In the genomic region with DNA sequence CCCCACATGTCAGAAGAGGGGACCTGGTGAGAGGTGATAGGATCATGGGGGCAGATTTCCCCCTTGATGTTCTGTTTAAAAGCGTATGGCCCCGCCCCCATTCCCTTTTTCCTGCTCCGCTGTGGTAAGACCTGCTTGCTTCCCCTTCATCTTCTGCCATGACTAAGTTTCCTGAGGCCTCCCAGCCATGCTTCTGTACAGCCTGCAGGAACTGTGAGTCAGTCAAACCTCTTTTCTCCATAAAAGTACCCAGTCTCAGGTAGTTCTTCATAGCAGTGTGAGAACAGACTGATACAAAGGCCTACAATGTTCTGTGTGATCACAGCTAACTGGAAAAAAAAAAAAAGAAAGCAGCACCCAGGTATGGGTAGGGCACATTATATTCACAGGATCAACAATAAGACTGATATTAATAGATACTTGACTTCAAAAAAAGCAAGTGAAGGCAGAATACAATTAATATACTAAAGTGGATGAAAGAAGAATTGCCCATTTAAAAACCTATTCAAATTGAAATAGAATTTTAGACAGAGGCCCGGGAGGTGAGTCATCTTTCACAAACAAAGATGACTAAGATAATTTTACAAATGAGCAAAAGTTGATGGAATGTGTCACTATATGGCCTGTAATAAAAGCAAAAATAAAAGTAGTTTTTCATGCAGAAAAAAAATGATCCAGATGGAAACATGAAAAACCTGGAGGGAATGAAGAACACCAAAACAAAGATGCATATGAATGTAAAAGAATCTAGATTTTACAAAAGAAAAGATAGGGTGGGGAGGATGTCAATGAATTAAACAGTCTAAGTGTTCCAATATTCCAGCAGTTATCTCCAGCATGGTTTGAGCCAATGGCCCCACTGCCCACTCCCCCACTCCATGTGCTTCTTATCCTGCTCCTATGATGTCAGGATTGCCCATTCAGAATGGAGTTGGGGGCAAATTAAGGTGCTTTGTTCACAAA, we compare ENCODE assay signal across 16 cellular contexts. TPM values are rescaled to one million over a fixed set of nuclear protein-coding genes. Genes with fewer than 3 reads are reported as not detected.
DNase-seq lines count a peak whose midpoint lies in the region; ATAC-seq, FAIRE-seq and TF ChIP-seq lines count a peak whose summit lies in the region.
"Had no signal": no experiment of that assay in that cellular context is flagged by ENCODE, and none has a peak within 500 bp of the region (broad histone marks: within the 10 kb centered on the region; RNA-seq: fewer than 3 reads in every experiment).

No MANE protein-coding gene starts in this region.

- ATAC-seq in GM23338 (no peak), GM18873 (IDR thresholded peaks at IDR 0.05; ENCODE audit: low FRiP score, unreplicated experiment) (no peak), left ventricle myocardium superior (no peak)

- H3K27me3 ChIP-seq in GM23338 (ENCODE audit: insufficient read depth) (no peaks in the 10 kb centered on the region), adipocyte (replicated peaks; ENCODE audit: control insufficient read depth, insufficient read depth, low read length) (no peaks in the 10 kb centered on the region)

- no peaks in the 10 kb centered on the region for H3K9me3 Mint-ChIP-seq in GM23338
- H3K9me3 Mint-ChIP-seq: activated CD4-positive, alpha-beta T cell treated with anti-CD3 and anti-CD28 coated beads, Interleukin-2, amount 10 ng/mL, durations not matched to agents 7 days and 5 days; mesothelial cell of epicardium had no signal

- H3K36me3 ChIP-seq in GM23338 (ENCODE audit: insufficient read depth) (no peaks in the 10 kb centered on the region), adipocyte (ENCODE audit: control insufficient read depth, insufficient read depth, low read length, severe bottlenecking) (no peaks in the 10 kb centered on the region), kidney (ENCODE audit: control insufficient read depth in 1 of 2, insufficient read depth in 2 of 2, low read length in 2 of 2) (no peaks in the 10 kb centered on the region)

- H3K4me1 ChIP-seq in GM23338 (ENCODE audit: insufficient read depth) (peaks cover 14% of the 10 kb centered on the region), adipocyte (ENCODE audit: control insufficient read depth, insufficient read depth, low read length) (peaks cover 5% of the 10 kb centered on the region), kidney (ENCODE audit: control insufficient read depth in 1 of 2, insufficient read depth in 1 of 2, low read depth in 1 of 2, low read length in 2 of 2) (no peaks in the 10 kb centered on the region)

- H3K9me2 ChIP-seq in GM23338 (ENCODE audit: insufficient read depth) = peaks cover 12% of the 10 kb centered on the region

- H3K27me3 Mint-ChIP-seq in GM23338 (ENCODE audit: insufficient read depth, low read depth, poor library complexity) = no peaks in the 10 kb centered on the region
- H3K27me3 Mint-ChIP-seq: activated CD4-positive, alpha-beta T cell treated with anti-CD3 and anti-CD28 coated beads, Interleukin-2, amount 10 ng/mL, durations not matched to agents 7 days and 5 days had no signal

- H3K9me3 ChIP-seq in adipocyte (ENCODE audit: control insufficient read depth, low read length) = no peaks in the 10 kb centered on the region
- H3K9me3 ChIP-seq in kidney (ENCODE audit: control insufficient read depth in 1 of 2, low read length in 2 of 2) = no peaks in the 10 kb centered on the region

- DNase-seq in AG20443 (ENCODE audit: low spot score) (peak; percentile 30), GM23338 (ENCODE audit: low spot score) (no peak), adipocyte (ENCODE audit: low read depth) (peak; percentile 22), iris pigment epithelial cell (ENCODE audit: low read depth) (peak; percentile 40), kidney (no peak), left ventricle myocardium superior (no peak)
- DNase-seq: activated CD4-positive, alpha-beta T cell treated with anti-CD3 and anti-CD28 coated beads, Interleukin-2, amount 10 ng/mL, durations not matched to agents 7 days and 5 days; COR-L47; NCI-H1417; NCI-H774; stimulated activated CD4-positive, alpha-beta T cell treated with anti-CD3 and anti-CD28 coated beads, Interleukin-4, amount 100 ng/mL, for 4 hours had no signal

- H3K4me1 Mint-ChIP-seq in GM23338 = peaks cover 11% of the 10 kb centered on the region; the same call in 2 of the 3 replicates

- H3K27ac ChIP-seq in GM23338 (ENCODE audit: low read depth) (no peak overlapping the region), kidney (ENCODE audit: low read depth in 2 of 2, low read length in 2 of 2) (no peak overlapping the region)
- H3K27ac ChIP-seq: SK-N-MC had no signal

- no peaks in the 10 kb centered on the region for H3K36me3 Mint-ChIP-seq in GM23338 (ENCODE audit: low read depth)
- H3K36me3 Mint-ChIP-seq: mesothelial cell of epicardium had no signal

- H3K79me2 ChIP-seq in GM23338 (replicated peaks; ENCODE audit: insufficient read depth) = no peaks in the 10 kb centered on the region

- peak overlapping the region; percentile 57; the same call in 1 of the 2 replicates for H3K27ac Mint-ChIP-seq in GM23338
- H3K27ac Mint-ChIP-seq: activated CD4-positive, alpha-beta T cell treated with anti-CD3 and anti-CD28 coated beads, Interleukin-2, amount 10 ng/mL, durations not matched to agents 7 days and 5 days; mesothelial cell of epicardium; progenitor cell of endocrine pancreas had no signal

- TF ChIP-seq CTCF in GM23338 (conservative IDR thresholded peaks at IDR 0.05; ENCODE audit: low read depth in 2 of 2) (no peak), kidney (IDR thresholded peaks at IDR 0.05; ENCODE audit: borderline replicate concordance, extremely low read depth, insufficient read depth) (no peak)

- no peaks in the 10 kb centered on the region for H3F3A ChIP-seq in GM23338 (replicated peaks; ENCODE audit: low read depth)

- intact Hi-C loops in kidney (cut with DNase I) (no loop called here), left ventricle myocardium superior (cut with micrococcal nuclease) (no loop called here)

- peak overlapping the region; percentile 40; the same call in 1 of the 2 replicates for H2AFZ ChIP-seq in GM23338

- H3K9ac ChIP-seq in adipocyte (ENCODE audit: low read length) (no peak overlapping the region), kidney (ENCODE audit: low read length in 2 of 2) (no peak overlapping the region)

- no peak overlapping the region for H3K4me3 Mint-ChIP-seq in GM23338
- H3K4me3 Mint-ChIP-seq: activated CD4-positive, alpha-beta T cell treated with anti-CD3 and anti-CD28 coated beads, Interleukin-2, amount 10 ng/mL, durations not matched to agents 7 days and 5 days; mesothelial cell of epicardium had no signal

- H3K4me3 ChIP-seq in GM23338 (no peak overlapping the region), adipocyte (ENCODE audit: low read length) (no peak overlapping the region), kidney (ENCODE audit: low read length in 2 of 2) (no peak overlapping the region)
- H3K4me3 ChIP-seq: SK-N-MC had no signal

- no peak overlapping the region for H3K4me2 ChIP-seq in GM23338

- no peaks in the 10 kb centered on the region for H4K20me1 ChIP-seq in GM23338 (replicated peaks; ENCODE audit: insufficient read depth)

- no peak for FAIRE-seq in kidney (lab: Jason Lieb, UNC)

RNA-seq across cellular contexts. Expression of gene OR52K1, which starts 1.6 kb away (rescaled TPM):
- total RNA-seq in GM23338 (2014; rRNA removed; shearing (Covaris generic)) = not detected in 2 replicates
- not detected in 2 replicates for polyA plus RNA-seq in GM23338 (2016; fragmentation: Nextera tagmentation; extraction: Ambion mirVana)
- not detected for total RNA-seq in kidney
- not detected for polyA plus RNA-seq in kidney (ENCODE audit: insufficient read depth, low read depth, low replicate concordance)
- total RNA-seq in left ventricle myocardium superior = not detected
- total RNA-seq: activated CD4-positive, alpha-beta T cell treated with anti-CD3 and anti-CD28 coated beads, Interleukin-2, amount 10 ng/mL, durations not matched to agents 7 days and 5 days; mesothelial cell of epicardium; progenitor cell of endocrine pancreas had no signal
- polyA plus RNA-seq: adipose tissue had no signal

RNA-seq across cellular contexts. Expression of gene OR52K2, which starts 31.8 kb away (rescaled TPM):
- not detected in 2 replicates for total RNA-seq in GM23338 (2014; rRNA removed; shearing (Covaris generic))
- polyA plus RNA-seq in GM23338 (2016; fragmentation: Nextera tagmentation; extraction: Ambion mirVana) = not detected in 2 replicates
- total RNA-seq in kidney = not detected
- not detected for polyA plus RNA-seq in kidney (ENCODE audit: insufficient read depth, low read depth, low replicate concordance)
- not detected for total RNA-seq in left ventricle myocardium superior
- total RNA-seq: activated CD4-positive, alpha-beta T cell treated with anti-CD3 and anti-CD28 coated beads, Interleukin-2, amount 10 ng/mL, durations not matched to agents 7 days and 5 days; mesothelial cell of epicardium; progenitor cell of endocrine pancreas had no signal
- polyA plus RNA-seq: adipose tissue had no signal

Comparison
In these comparisons a context has a peak if more than half of its experiments do, and no peak if none do; other contexts are left out.
1. DNase-seq: peak in AG20443 (single experiment), adipocyte (single experiment) and iris pigment epithelial cell (single experiment); none in GM23338 (single experiment), kidney (single experiment) and left ventricle myocardium superior (single experiment).